Comparison of ENCODE assay signal across 9 cellular contexts in the genomic region with DNA sequence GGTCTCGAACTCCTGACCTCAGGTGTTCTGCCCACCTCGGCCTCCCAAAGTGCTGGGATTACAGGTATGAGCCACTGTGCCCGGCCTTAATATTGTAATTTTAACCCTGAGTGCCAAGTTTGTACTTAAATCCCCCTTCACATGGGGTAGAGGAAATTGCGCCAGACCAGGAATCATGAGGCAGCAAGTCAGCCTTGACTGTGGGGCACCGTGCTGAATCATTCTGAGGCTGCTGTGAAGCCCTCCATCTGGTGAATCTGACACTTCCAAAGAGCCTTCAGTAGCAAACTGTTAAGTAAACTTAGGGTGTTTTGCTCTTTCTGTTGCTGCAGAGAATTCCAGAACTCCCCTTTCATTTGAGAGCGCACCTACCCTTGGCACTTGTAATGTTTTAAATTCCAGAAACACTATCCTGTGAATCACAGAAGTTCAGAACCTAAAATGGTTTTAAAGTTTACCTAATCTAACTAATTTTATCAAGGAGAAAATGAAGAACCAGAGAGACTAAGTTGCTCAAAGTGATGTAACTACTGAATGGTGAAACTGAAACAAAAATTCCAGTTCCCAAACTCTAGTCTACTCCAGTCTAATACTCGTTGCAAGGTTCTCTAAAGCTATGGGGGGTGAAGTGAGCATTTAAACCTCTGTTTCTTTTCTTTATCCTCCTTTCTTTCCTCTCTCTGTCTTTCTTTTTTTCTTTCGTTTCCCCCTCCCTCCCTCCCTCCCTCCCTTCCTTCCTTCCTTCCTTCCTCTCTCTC. TPM values are rescaled to one million over a fixed set of nuclear protein-coding genes. Genes with fewer than 3 reads are reported as not detected.
DNase-seq lines count a peak whose midpoint lies in the region; ATAC-seq and TF ChIP-seq lines count a peak whose summit lies in the region.
"Had no signal": no experiment of that assay in that cellular context is flagged by ENCODE, and none has a peak within 500 bp of the region (broad histone marks: within the 10 kb centered on the region; RNA-seq: fewer than 3 reads in every experiment).

No MANE protein-coding gene starts in this region.

- peak overlapping the region; percentile 61 for H3K27ac ChIP-seq in RWPE1
- H3K27ac ChIP-seq: cardiac muscle cell had no signal

- intact Hi-C loops in sciatic nerve (cut with DNase I), result no loop called here
- intact Hi-C loops in Calu3 (cut with micrococcal nuclease; ENCODE audit: unreplicated experiment), result no loop called here

- H3K27me3 Mint-ChIP-seq in Calu3 (ENCODE audit: unreplicated experiment), result no peaks in the 10 kb centered on the region

- peak; percentile 79 for ATAC-seq in sciatic nerve

- no peaks in the 10 kb centered on the region for H3K9me3 Mint-ChIP-seq in Calu3 (ENCODE audit: low read depth, unreplicated experiment)

- no TSS peak for BruUV-seq in Calu3 (replicated peaks; lab: Mats Ljungman, UMichigan)

- no peak overlapping the region for H3K27ac Mint-ChIP-seq in Calu3 (ENCODE audit: unreplicated experiment)

- TF ChIP-seq CTCF in RWPE1 (conservative IDR thresholded peaks at IDR 0.05; ENCODE audit: low read depth) (no peak), fibroblast of villous mesenchyme (IDR thresholded peaks at IDR 0.05; ENCODE audit: insufficient read depth, low read depth, low read length) (no peak), Calu3 (IDR thresholded peaks at IDR 0.05; ENCODE audit: unreplicated experiment) (no peak)

- CTCF ChIA-PET in RWPE1 (lab: Yijun Ruan, JAX), result no interaction called here
- CTCF ChIA-PET in Calu3 (lab: Charles Lee), result no interaction called here

- POLR2A ChIA-PET in RWPE1 (lab: Yijun Ruan, JAX; ENCODE audit: low non-redundant PET), result no interaction called here

- peak overlapping the region; percentile 59 for H3K4me3 ChIP-seq in fibroblast of villous mesenchyme (ENCODE audit: low read depth, low read length)
- H3K4me3 ChIP-seq: cardiac muscle cell had no signal

- H3K36me3 Mint-ChIP-seq in Calu3 (ENCODE audit: insufficient read depth, unreplicated experiment), result no peaks in the 10 kb centered on the region

- peaks cover 14% of the 10 kb centered on the region for H3K4me1 Mint-ChIP-seq in Calu3 (ENCODE audit: low read depth, unreplicated experiment)

- DNase-seq in GM04503 (ENCODE audit: low read depth) (peak; percentile 55), RWPE1 (ENCODE audit: low spot score) (no peak), fibroblast of villous mesenchyme (ENCODE audit: low read depth) (peak; percentile 99), sciatic nerve (ENCODE audit: low spot score) (no peak), NCI-H146 (lab: John Stamatoyannopoulos, UW) (no peak), Calu3 (no peak), NCI-H345 (lab: John Stamatoyannopoulos, UW) (no peak), T-helper 2 cell (no peak)

- H3K4me3 Mint-ChIP-seq in Calu3 (ENCODE audit: low read depth, unreplicated experiment), result no peak overlapping the region

RNA-seq across cellular contexts. Expression of a gene that starts 7.5 kb away (rescaled TPM):
- total RNA-seq in fibroblast of villous mesenchyme, result 12.2 and 19.9 TPM in 2 replicates
- 67.8 TPM for total RNA-seq in sciatic nerve
- 10.6 and 10.9 TPM in 2 replicates for total RNA-seq in Calu3 (2022)

RNA-seq across cellular contexts. Expression of a gene that starts 40.6 kb away (rescaled TPM):
- not detected in 2 replicates for total RNA-seq in fibroblast of villous mesenchyme
- total RNA-seq in sciatic nerve, result not detected
- total RNA-seq in Calu3 (2022), result not detected in 2 replicates
- total RNA-seq: cardiac muscle cell had no signal

RNA-seq across cellular contexts. Expression of a gene that starts 51.6 kb away (rescaled TPM):
- total RNA-seq in fibroblast of villous mesenchyme, result 5.8 and 10.8 TPM in 2 replicates
- total RNA-seq in sciatic nerve, result 7.8 TPM
- total RNA-seq in Calu3 (2022), result 2.7 and 3.6 TPM in 2 replicates

Comparison
In these comparisons a context has a peak if more than half of its experiments do, and no peak if none do; other contexts are left out.
1. DNase-seq: peak in GM04503 (single experiment) and fibroblast of villous mesenchyme (single experiment); none in RWPE1 (single experiment), sciatic nerve (single experiment), NCI-H146 (single experiment), Calu3 (single experiment), NCI-H345 (single experiment) and T-helper 2 cell (0 of 5).